16 cellular contexts compared by ENCODE assay signal in the genomic region with DNA sequence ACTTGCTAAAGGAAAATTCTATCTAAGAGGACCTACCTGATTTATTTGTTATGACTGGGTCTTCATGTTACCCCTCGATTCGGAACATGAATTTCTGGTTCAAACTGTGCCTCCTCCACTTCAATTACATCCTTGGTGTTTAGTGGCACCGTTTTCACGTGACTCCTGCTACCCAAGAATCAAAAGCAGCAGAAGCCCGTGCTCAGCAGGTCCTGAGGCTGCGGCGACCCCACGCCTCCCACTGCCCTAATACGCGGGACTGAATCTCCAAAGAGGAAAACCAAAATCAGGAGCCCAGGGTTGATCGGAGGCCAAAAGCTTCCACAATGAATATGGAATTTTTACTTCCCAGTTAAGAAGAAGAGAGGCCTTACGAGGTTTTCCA.
DNase-seq lines count a peak whose midpoint lies in the region; ATAC-seq and TF ChIP-seq lines count a peak whose summit lies in the region.
"Had no signal": no experiment of that assay in that cellular context is flagged by ENCODE, and none has a peak within 500 bp of the region (broad histone marks: within the 10 kb centered on the region; RNA-seq: fewer than 3 reads in every experiment).

No MANE protein-coding gene starts in this region.

- H3K4me3 ChIP-seq in SK-N-SH (ENCODE audit: low read depth in 2 of 2, low read length in 1 of 2) (no peak overlapping the region), neuronal stem cell (ENCODE audit: low read length in 2 of 2) (no peak overlapping the region)
- H3K4me3 ChIP-seq in CD8-positive, alpha-beta T cell (ENCODE audit: low read depth, low read length), result peak overlapping the region; percentile 26
- H3K4me3 ChIP-seq: body of pancreas, ovary, thyroid gland had no signal

- no peak overlapping the region for H4K91ac ChIP-seq in neuronal stem cell (ENCODE audit: low read depth, low read length, poor library complexity)

- TF ChIP-seq CTCF in SK-N-SH (IDR thresholded peaks at IDR 0.05), result no peak
- no peak for TF ChIP-seq CTCF in CD8-positive, alpha-beta T cell (IDR thresholded peaks at IDR 0.05)
- TF ChIP-seq CTCF in endothelial cell (IDR thresholded peaks at IDR 0.05; ENCODE audit: unreplicated experiment), result no peak

- no peak overlapping the region for H3K9ac ChIP-seq in SK-N-SH
- no peak overlapping the region for H3K9ac ChIP-seq in neuronal stem cell (ENCODE audit: low read depth, low read length, poor library complexity)

- H2BK12ac ChIP-seq in neuronal stem cell (ENCODE audit: low read length), result no peak overlapping the region

- H4K8ac ChIP-seq in neuronal stem cell (ENCODE audit: low read depth, low read length), result no peak overlapping the region

- CTCF ChIA-PET in SK-N-SH (lab: Yijun Ruan, JAX), result interaction anchor here (1.0 kb wide), 1 partner anchor 50 kb away, joined by 3 read pairs; no protein-coding TSS in a partner anchor
- CTCF ChIA-PET in CD8-positive, alpha-beta T cell (lab: Charles Lee), result interaction anchor here (1.5 kb wide), 1 partner anchor 55 kb away, joined by 4 read pairs; no protein-coding TSS in a partner anchor

- H3K4me1 Mint-ChIP-seq in CD8-positive, alpha-beta T cell (ENCODE audit: low read depth), result peaks cover 57% of the 10 kb centered on the region
- peaks cover 24% of the 10 kb centered on the region for H3K4me1 Mint-ChIP-seq in activated naive CD8-positive, alpha-beta T cell treated with anti-CD3 and anti-CD28 coated beads, Interleukin-2, amount 10 ng/mL, durations not matched to agents 7 days and 5 days
- H3K4me1 Mint-ChIP-seq in naive B cell, result peaks cover 16 to 28% (median 24%) of the 10 kb centered on the region in 3 donors
- H3K4me1 Mint-ChIP-seq in endothelial cell (ENCODE audit: unreplicated experiment), result peaks cover 5% of the 10 kb centered on the region

- no peaks in the 10 kb centered on the region for H3K27me3 ChIP-seq in SK-N-SH (ENCODE audit: insufficient read depth)
- H3K27me3 ChIP-seq in CD8-positive, alpha-beta T cell (ENCODE audit: insufficient read depth, low read length), result no peaks in the 10 kb centered on the region
- H3K27me3 ChIP-seq in neuronal stem cell (ENCODE audit: control insufficient read depth in 3 of 3, insufficient read depth in 3 of 3, low read depth in 1 of 3, low read length in 3 of 3), result no peaks in the 10 kb centered on the region
- H3K27me3 ChIP-seq: body of pancreas, ovary, thyroid gland had no signal

- 89% methylated on average over 12 of the region's 12 CpGs for WGBS in SK-N-SH (ENCODE audit: low lambda C conversion rate)
- WGBS in neuronal stem cell (ENCODE audit: extremely low coverage in 2 of 2, insufficient read length in 2 of 2, insufficient replicate concordance in 1 of 2), 2 donors, result no CpG with 5 or more reads among the region's 12 CpGs

- H3K14ac ChIP-seq in neuronal stem cell (ENCODE audit: low read length), result no peak overlapping the region

- no peak overlapping the region for H2AFZ ChIP-seq in SK-N-SH (ENCODE audit: low read depth)
- H2AFZ ChIP-seq in neuronal stem cell (ENCODE audit: low read length), result no peak overlapping the region

- peak overlapping the region; percentile 89 for H3K27ac Mint-ChIP-seq in CD8-positive, alpha-beta T cell
- peak overlapping the region; percentile 57 for H3K27ac Mint-ChIP-seq in activated naive CD8-positive, alpha-beta T cell treated with anti-CD3 and anti-CD28 coated beads, Interleukin-2, amount 10 ng/mL, durations not matched to agents 7 days and 5 days
- peak overlapping the region in 1 of 6 donors; percentile 53 for H3K27ac Mint-ChIP-seq in naive B cell
- H3K27ac Mint-ChIP-seq in endothelial cell (ENCODE audit: unreplicated experiment), result no peak overlapping the region

- H3K23ac ChIP-seq in neuronal stem cell (ENCODE audit: low read depth, low read length, poor library complexity), result no peak overlapping the region

- H4K20me1 ChIP-seq in SK-N-SH (ENCODE audit: insufficient read depth), result no peaks in the 10 kb centered on the region

- no peaks in the 10 kb centered on the region for H3K9me3 Mint-ChIP-seq in CD8-positive, alpha-beta T cell
- peaks cover 7% of the 10 kb centered on the region for H3K9me3 Mint-ChIP-seq in activated naive CD8-positive, alpha-beta T cell treated with anti-CD3 and anti-CD28 coated beads, Interleukin-2, amount 10 ng/mL, durations not matched to agents 7 days and 5 days
- H3K9me3 Mint-ChIP-seq in naive B cell, result peaks cover 0 to 4% (median 0%) of the 10 kb centered on the region in 7 donors
- no peaks in the 10 kb centered on the region for H3K9me3 Mint-ChIP-seq in endothelial cell (ENCODE audit: unreplicated experiment)

- no peak overlapping the region for H3K27ac ChIP-seq in SK-N-SH (ENCODE audit: low read depth in 2 of 2, low read length in 1 of 2)
- H3K27ac ChIP-seq in CD8-positive, alpha-beta T cell (ENCODE audit: low read depth, low read length), result peak overlapping the region; percentile 47
- no peak overlapping the region for H3K27ac ChIP-seq in neuronal stem cell (replicated peaks; ENCODE audit: low read length)
- H3K27ac ChIP-seq: 22Rv1, ovary, thyroid gland had no signal

- H3K79me2 ChIP-seq in SK-N-SH (ENCODE audit: insufficient read depth), result no peaks in the 10 kb centered on the region

- H2AK5ac ChIP-seq in neuronal stem cell (ENCODE audit: low read depth, low read length), result no peak overlapping the region

- TF ChIP-seq RAD21 in SK-N-SH (IDR thresholded peaks at IDR 0.05; ENCODE audit: low read length), result no peak

- H3K4me1 ChIP-seq in SK-N-SH (ENCODE audit: control insufficient read depth in 1 of 2, insufficient read depth in 2 of 2, low read depth in 1 of 2, low read length in 1 of 2) (peaks cover 0 to 6% of the 10 kb centered on the region in 2 experiments; a peak in 1 of 4 replicates), neuronal stem cell (ENCODE audit: control insufficient read depth in 2 of 2, insufficient read depth in 1 of 2, low read depth in 1 of 2, low read length in 2 of 2) (peaks cover 6 to 7% of the 10 kb centered on the region in 2 donors)
- H3K4me1 ChIP-seq in CD8-positive, alpha-beta T cell (ENCODE audit: insufficient read depth, low read length), result peaks cover 30% of the 10 kb centered on the region
- H3K4me1 ChIP-seq: thyroid gland had no signal

- intact Hi-C loops in CD8-positive, alpha-beta T cell (cut with DNase I, micrococcal nuclease), result loop anchor here in 1 of 2 experiments (2.0 to 5.0 kb wide), 2 partner anchors 67 to 97 kb away; no protein-coding TSS in a partner anchor

- H2BK5ac ChIP-seq in neuronal stem cell (ENCODE audit: low read length), result no peak overlapping the region

- H3K36me3 Mint-ChIP-seq in CD8-positive, alpha-beta T cell, result peaks cover 3% of the 10 kb centered on the region
- H3K36me3 Mint-ChIP-seq in activated naive CD8-positive, alpha-beta T cell treated with anti-CD3 and anti-CD28 coated beads, Interleukin-2, amount 10 ng/mL, durations not matched to agents 7 days and 5 days, result peaks cover 20% of the 10 kb centered on the region
- H3K36me3 Mint-ChIP-seq in naive B cell (peaks cover 6 to 8% of the 10 kb centered on the region in 2 donors), endothelial cell (ENCODE audit: low read depth, unreplicated experiment) (no peaks in the 10 kb centered on the region)

- no peak overlapping the region for H2BK15ac ChIP-seq in neuronal stem cell (ENCODE audit: low read length)

- H3K4ac ChIP-seq in neuronal stem cell (ENCODE audit: low read length), result no peak overlapping the region

- no peak overlapping the region for H2BK120ac ChIP-seq in neuronal stem cell (ENCODE audit: low read depth, low read length)

- H3K4me2 ChIP-seq in SK-N-SH (no peak overlapping the region), neuronal stem cell (ENCODE audit: insufficient read depth, low read length, poor library complexity, severe bottlenecking) (no peak overlapping the region)

- no peak overlapping the region for H3K18ac ChIP-seq in neuronal stem cell (ENCODE audit: low read length)

- H3K9me3 ChIP-seq in SK-N-SH (no peaks in the 10 kb centered on the region), neuronal stem cell (replicated peaks in 1 of 2; ENCODE audit: control insufficient read depth in 2 of 2, insufficient read depth in 1 of 2, low read depth in 1 of 2, low read length in 2 of 2) (peaks cover 3 to 11% of the 10 kb centered on the region in 2 donors)
- H3K9me3 ChIP-seq in CD8-positive, alpha-beta T cell (ENCODE audit: low read length), result no peaks in the 10 kb centered on the region
- H3K9me3 ChIP-seq: body of pancreas, ovary, thyroid gland had no signal

- peak overlapping the region; percentile 74 for H3K4me3 Mint-ChIP-seq in CD8-positive, alpha-beta T cell
- peak overlapping the region; percentile 74 for H3K4me3 Mint-ChIP-seq in activated naive CD8-positive, alpha-beta T cell treated with anti-CD3 and anti-CD28 coated beads, Interleukin-2, amount 10 ng/mL, durations not matched to agents 7 days and 5 days
- peak overlapping the region in 6 of 8 donors; percentile 5 to 78 (median 51) for H3K4me3 Mint-ChIP-seq in naive B cell
- no peak overlapping the region for H3K4me3 Mint-ChIP-seq in endothelial cell (ENCODE audit: unreplicated experiment)

- DNase-seq in SK-N-SH, result peak; percentile 28
- DNase-seq in CD8-positive, alpha-beta T cell, result no peak
- DNase-seq in activated naive CD8-positive, alpha-beta T cell treated with anti-CD3 and anti-CD28 coated beads, Interleukin-2, amount 10 ng/mL, durations not matched to agents 7 days and 5 days, result no peak
- no peak for DNase-seq in naive B cell
- DNase-seq in SK-N-DZ (ENCODE audit: low spot score), result no peak
- no peak for DNase-seq in endothelial cell (ENCODE audit: low spot score)
- DNase-seq in neuronal stem cell (ENCODE audit: low spot score), result no peak
- DNase-seq: C1 segment of cervical spinal cord, midbrain, NCI-H1930, ovary, Right ventricle myocardium superior had no signal

- H3K27me3 Mint-ChIP-seq in CD8-positive, alpha-beta T cell (ENCODE audit: low read depth), result no peaks in the 10 kb centered on the region
- H3K27me3 Mint-ChIP-seq in activated naive CD8-positive, alpha-beta T cell treated with anti-CD3 and anti-CD28 coated beads, Interleukin-2, amount 10 ng/mL, durations not matched to agents 7 days and 5 days, result peaks cover 8% of the 10 kb centered on the region
- peaks cover 0 to 11% (median 0%) of the 10 kb centered on the region in 3 donors for H3K27me3 Mint-ChIP-seq in naive B cell
- no peaks in the 10 kb centered on the region for H3K27me3 Mint-ChIP-seq in endothelial cell (ENCODE audit: unreplicated experiment)

- no peak for TF ChIP-seq EP300 in SK-N-SH (IDR thresholded peaks at IDR 0.05; ENCODE audit: borderline replicate concordance in 1 of 2, low read depth in 1 of 2, low read length in 1 of 2)

- H3K9me2 ChIP-seq in SK-N-SH, result no peaks in the 10 kb centered on the region

- POLR2A ChIA-PET in SK-N-SH (lab: Yijun Ruan, JAX), result no interaction called here
- POLR2A ChIA-PET in CD8-positive, alpha-beta T cell (lab: Charles Lee), result interaction anchor here (1.0 to 1.6 kb wide), 3 partner anchors 66 to 101 kb away, joined by 3 to 7 read pairs (median 3); no protein-coding TSS in a partner anchor
- POLR2A ChIA-PET in activated naive CD8-positive, alpha-beta T cell treated with anti-CD3 and anti-CD28 coated beads, Interleukin-2, amount 10 ng/mL, durations not matched to agents 7 days and 5 days (lab: Charles Lee), result interaction anchor here (1.0 to 1.5 kb wide), 4 partner anchors 20 to 121 kb away, joined by 3 to 8 read pairs (median 4); a partner anchor contains a TSS

- H3K36me3 ChIP-seq in SK-N-SH (replicated peaks in 1 of 2; ENCODE audit: control insufficient read depth in 1 of 2, insufficient read depth in 2 of 2, low read length in 1 of 2) (no peaks in the 10 kb centered on the region), neuronal stem cell (replicated peaks in 1 of 2; ENCODE audit: control insufficient read depth in 2 of 2, insufficient read depth in 2 of 2, low read length in 2 of 2) (no peaks in the 10 kb centered on the region)
- H3K36me3 ChIP-seq in CD8-positive, alpha-beta T cell (ENCODE audit: insufficient read depth, low read length), result no peaks in the 10 kb centered on the region
- H3K36me3 ChIP-seq: ovary, thyroid gland had no signal

- no peaks in the 10 kb centered on the region for H3K79me1 ChIP-seq in neuronal stem cell (ENCODE audit: low read depth, low read length)

- ATAC-seq in SK-N-SH treated with all-trans-retinoic acid at 6 μM for 48 hours (no peak), naive B cell (ENCODE audit: low read depth in 2 of 2) (no peak)
- ATAC-seq in CD8-positive, alpha-beta T cell, result no peak
- no peak for ATAC-seq in activated naive CD8-positive, alpha-beta T cell treated with anti-CD3 and anti-CD28 coated beads, Interleukin-2, amount 10 ng/mL, durations not matched to agents 7 days and 5 days (ENCODE audit: low read depth)

- H3F3A ChIP-seq in SK-N-SH (replicated peaks; ENCODE audit: insufficient read depth), result no peaks in the 10 kb centered on the region
